ENCODE assay signal across 19 cellular contexts in the genomic region with DNA sequence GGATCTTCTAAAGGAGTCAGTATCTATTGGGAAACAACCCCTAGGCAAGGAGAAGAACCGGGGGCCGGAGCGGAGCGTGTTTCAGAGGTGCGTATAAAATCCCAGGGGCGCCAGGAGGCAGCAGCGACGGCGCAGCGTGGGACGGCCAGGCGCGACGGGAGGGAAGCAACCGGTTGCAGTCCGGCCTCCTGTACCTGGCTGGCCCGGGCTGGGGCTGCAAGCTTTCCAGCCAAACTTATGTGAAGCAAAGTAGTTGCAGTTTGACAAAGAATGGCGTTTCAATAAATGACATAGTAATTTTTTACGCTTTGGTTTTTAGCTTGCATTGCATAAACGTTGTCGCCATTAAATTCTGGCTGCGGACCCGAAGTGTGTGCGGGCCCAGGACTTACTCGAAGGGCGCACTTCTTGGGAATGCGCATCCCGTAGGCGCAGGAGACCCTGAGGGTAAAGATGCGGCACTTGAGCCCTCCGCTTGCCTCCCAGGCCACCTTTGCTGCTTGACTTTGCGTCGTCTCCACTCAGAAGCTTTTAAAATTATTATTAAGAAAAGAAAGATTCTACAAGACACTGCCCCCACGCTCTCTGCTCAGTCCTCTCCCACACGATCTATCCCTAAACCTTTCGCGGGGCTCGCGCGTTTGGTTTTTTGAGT. TPM values are rescaled to one million over a fixed set of nuclear protein-coding genes. Genes with fewer than 3 reads are reported as not detected.
DNase-seq lines count a peak whose midpoint lies in the region; ATAC-seq and TF ChIP-seq lines count a peak whose summit lies in the region.
"Had no signal": no experiment of that assay in that cellular context is flagged by ENCODE, and none has a peak within 500 bp of the region (broad histone marks: within the 10 kb centered on the region; RNA-seq: fewer than 3 reads in every experiment).

No MANE protein-coding gene starts in this region.

- peak overlapping the region; percentile 70 for H3K27ac Mint-ChIP-seq in T-helper 1 cell treated with Interleukin-12 subunit alpha and Interleukin-12 subunit beta and Interleukin-4 antibody, amounts not matched to agents 30 μg/mL and 1 μg/mL, for 36 hours
- H3K27ac Mint-ChIP-seq in GM23338, result no peak overlapping the region
- H3K27ac Mint-ChIP-seq: T-cell had no signal

- no CpG with 5 or more reads among the region's 40 CpGs for WGBS in neuronal stem cell (ENCODE audit: extremely low coverage in 2 of 2, insufficient read length in 2 of 2, insufficient replicate concordance in 1 of 2), 2 donors

- no peak overlapping the region for H4K8ac ChIP-seq in neuronal stem cell (ENCODE audit: low read depth, low read length)

- peaks cover 99% of the 10 kb centered on the region for H3K27me3 ChIP-seq in GM23338 (ENCODE audit: insufficient read depth)
- H3K27me3 ChIP-seq in neuronal stem cell (ENCODE audit: control insufficient read depth in 3 of 3, insufficient read depth in 3 of 3, low read depth in 1 of 3, low read length in 3 of 3), result peaks cover 73 to 99% (median 94%) of the 10 kb centered on the region in 3 experiments

- H2AK5ac ChIP-seq in neuronal stem cell (ENCODE audit: low read depth, low read length), result peak overlapping the region; percentile 25

- H2BK5ac ChIP-seq in neuronal stem cell (ENCODE audit: low read length), result no peak overlapping the region

- no peak overlapping the region for H3K14ac ChIP-seq in neuronal stem cell (ENCODE audit: low read length)

- no peaks in the 10 kb centered on the region for H3K36me3 ChIP-seq in GM23338 (ENCODE audit: insufficient read depth)
- no peaks in the 10 kb centered on the region for H3K36me3 ChIP-seq in neuronal stem cell (replicated peaks in 1 of 2; ENCODE audit: control insufficient read depth in 2 of 2, insufficient read depth in 2 of 2, low read length in 2 of 2)
- H3K36me3 ChIP-seq: neutrophil had no signal

- H2BK12ac ChIP-seq in neuronal stem cell (ENCODE audit: low read length), result no peak overlapping the region

- H2AFZ ChIP-seq in GM23338 (peak overlapping the region; percentile 95), neuronal stem cell (ENCODE audit: low read length) (no peak overlapping the region)

- peak overlapping the region; percentile 57 for H3K4me3 ChIP-seq in GM23338
- H3K4me3 ChIP-seq in coronary artery, result peak overlapping the region; percentile 69
- H3K4me3 ChIP-seq in neuronal stem cell (ENCODE audit: low read length in 2 of 2), result no peak overlapping the region
- H3K4me3 ChIP-seq: lung had no signal

- no peak overlapping the region for H3K9ac ChIP-seq in neuronal stem cell (ENCODE audit: low read depth, low read length, poor library complexity)

- H3K4me1 Mint-ChIP-seq in T-helper 1 cell treated with Interleukin-12 subunit alpha and Interleukin-12 subunit beta and Interleukin-4 antibody, amounts not matched to agents 30 μg/mL and 1 μg/mL, for 36 hours (ENCODE audit: low read depth), result peaks cover 16% of the 10 kb centered on the region
- peaks cover 44% of the 10 kb centered on the region for H3K4me1 Mint-ChIP-seq in GM23338

- H3K9me3 Mint-ChIP-seq in T-helper 1 cell treated with Interleukin-12 subunit alpha and Interleukin-12 subunit beta and Interleukin-4 antibody, amounts not matched to agents 30 μg/mL and 1 μg/mL, for 36 hours, result no peaks in the 10 kb centered on the region
- peaks cover 5% of the 10 kb centered on the region; the same call in 1 of the 3 replicates for H3K9me3 Mint-ChIP-seq in GM23338
- H3K9me3 Mint-ChIP-seq: central memory CD8-positive, alpha-beta T cell; T-cell had no signal

- H3K36me3 Mint-ChIP-seq in T-helper 1 cell treated with Interleukin-12 subunit alpha and Interleukin-12 subunit beta and Interleukin-4 antibody, amounts not matched to agents 30 μg/mL and 1 μg/mL, for 36 hours (ENCODE audit: low read depth), result peaks cover 3% of the 10 kb centered on the region
- H3K36me3 Mint-ChIP-seq in GM23338 (ENCODE audit: low read depth), result no peaks in the 10 kb centered on the region

- H3K4me3 Mint-ChIP-seq in T-helper 1 cell treated with Interleukin-12 subunit alpha and Interleukin-12 subunit beta and Interleukin-4 antibody, amounts not matched to agents 30 μg/mL and 1 μg/mL, for 36 hours, result no peak overlapping the region
- peak overlapping the region; percentile 71 for H3K4me3 Mint-ChIP-seq in GM23338
- H3K4me3 Mint-ChIP-seq: central memory CD8-positive, alpha-beta T cell had no signal

- H3K4me1 ChIP-seq in GM23338 (ENCODE audit: insufficient read depth) (peaks cover 61% of the 10 kb centered on the region), neuronal stem cell (ENCODE audit: control insufficient read depth in 2 of 2, insufficient read depth in 1 of 2, low read depth in 1 of 2, low read length in 2 of 2) (peaks cover 0 to 6% of the 10 kb centered on the region in 2 donors)

- H2BK15ac ChIP-seq in neuronal stem cell (ENCODE audit: low read length), result no peak overlapping the region

- H4K91ac ChIP-seq in neuronal stem cell (ENCODE audit: low read depth, low read length, poor library complexity), result no peak overlapping the region

- H3K9me2 ChIP-seq in GM23338 (ENCODE audit: insufficient read depth), result no peaks in the 10 kb centered on the region

- H3K27me3 Mint-ChIP-seq in T-helper 1 cell treated with Interleukin-12 subunit alpha and Interleukin-12 subunit beta and Interleukin-4 antibody, amounts not matched to agents 30 μg/mL and 1 μg/mL, for 36 hours (ENCODE audit: low read depth), result peaks cover 84% of the 10 kb centered on the region
- peaks cover 95% of the 10 kb centered on the region for H3K27me3 Mint-ChIP-seq in GM23338 (ENCODE audit: insufficient read depth, low read depth, poor library complexity)

- H2BK120ac ChIP-seq in neuronal stem cell (ENCODE audit: low read depth, low read length), result no peak overlapping the region

- DNase-seq in T-helper 1 cell (no peak), GM23338 (ENCODE audit: low spot score) (peak; percentile 63), coronary artery (ENCODE audit: low spot score) (no peak), neuronal stem cell (ENCODE audit: low spot score) (no peak), NCI-H1694 (lab: John Stamatoyannopoulos, UW) (no peak)
- DNase-seq: ACHN, activated gamma-delta T cell, hypothalamus, NCI-H1105, NCI-H510A treated with DMSO at 0.1 percent for 48 hours, T-cell had no signal

- no peak overlapping the region for H3K18ac ChIP-seq in neuronal stem cell (ENCODE audit: low read length)

- no peak for TF ChIP-seq CTCF in GM23338 (conservative IDR thresholded peaks at IDR 0.05; ENCODE audit: low read depth in 2 of 2)
- TF ChIP-seq CTCF in coronary artery (IDR thresholded peaks at IDR 0.05), result no peak

- H3K4me2 ChIP-seq in GM23338, result peak overlapping the region; percentile 88
- no peak overlapping the region for H3K4me2 ChIP-seq in neuronal stem cell (ENCODE audit: insufficient read depth, low read length, poor library complexity, severe bottlenecking)

- no peak overlapping the region for H3K4ac ChIP-seq in neuronal stem cell (ENCODE audit: low read length)

- peaks cover 2 to 4% of the 10 kb centered on the region in 2 donors for H3K9me3 ChIP-seq in neuronal stem cell (replicated peaks in 1 of 2; ENCODE audit: control insufficient read depth in 2 of 2, insufficient read depth in 1 of 2, low read depth in 1 of 2, low read length in 2 of 2)
- H3K9me3 ChIP-seq: neutrophil had no signal

- no peaks in the 10 kb centered on the region for H3K79me2 ChIP-seq in GM23338 (replicated peaks; ENCODE audit: insufficient read depth)

- no peak overlapping the region for H3K23ac ChIP-seq in neuronal stem cell (ENCODE audit: low read depth, low read length, poor library complexity)

- peaks cover 29% of the 10 kb centered on the region for H4K20me1 ChIP-seq in GM23338 (replicated peaks; ENCODE audit: insufficient read depth)

- H3K27ac ChIP-seq in GM23338 (ENCODE audit: low read depth), result no peak overlapping the region
- no peak overlapping the region for H3K27ac ChIP-seq in coronary artery
- no peak overlapping the region for H3K27ac ChIP-seq in neuronal stem cell (replicated peaks; ENCODE audit: low read length)
- H3K27ac ChIP-seq: epithelial cell of prostate, neutrophil had no signal

- H3F3A ChIP-seq in GM23338 (replicated peaks; ENCODE audit: low read depth), result peaks cover 18% of the 10 kb centered on the region

- peak; percentile 3; the same call in 2 of the 3 replicates for ATAC-seq in GM23338
- ATAC-seq in GM18873 (IDR thresholded peaks at IDR 0.05; ENCODE audit: low FRiP score, unreplicated experiment), result no peak
- no peak for ATAC-seq in GM19328 (IDR thresholded peaks at IDR 0.05; ENCODE audit: unreplicated experiment)
- ATAC-seq: T-cell had no signal

- no peaks in the 10 kb centered on the region for H3K79me1 ChIP-seq in neuronal stem cell (ENCODE audit: low read depth, low read length)

TF ChIP-seq in GM23338, 12 proteins besides CTCF, POLR2A, EP300 and RAD21:
- TF ChIP-seq STAT1 (IDR thresholded peaks at IDR 0.05; ENCODE audit: unreplicated experiment), result no peak
- TF ChIP-seq ZNF331 (CRISPR knock-in tag; IDR thresholded peaks at IDR 0.05; ENCODE audit: low read depth), result no peak
- peak; percentile 77 for TF ChIP-seq EZH2phosphoT487 (IDR thresholded peaks at IDR 0.05; ENCODE audit: unreplicated experiment)
- peak; percentile 58 for TF ChIP-seq EZH2 (IDR thresholded peaks at IDR 0.05; ENCODE audit: low read depth, unreplicated experiment)
- no peak for TF ChIP-seq CREB1 (CRISPR knock-in tag; IDR thresholded peaks at IDR 0.05; ENCODE audit: low read depth)

RNA-seq across cellular contexts. Expression of a gene that starts 1.5 kb away (rescaled TPM):
- total RNA-seq in GM23338 (2014; rRNA removed; shearing (Covaris generic)), result 0.16 and 0.21 TPM in 2 replicates
- polyA plus RNA-seq in GM23338 (2016; fragmentation: Nextera tagmentation; extraction: Ambion mirVana), result not detected in 2 replicates
- polyA plus RNA-seq in neuronal stem cell (2013, experiment 1 of 2), result not detected
- not detected for polyA plus RNA-seq in neuronal stem cell (2013, experiment 2 of 2)
- total RNA-seq: skeletal muscle tissue, T-cell had no signal

Comparison
In these comparisons a context has a peak if more than half of its experiments do, and no peak if none do; other contexts are left out.
1. H3K4me3 ChIP-seq: peak in GM23338 (single experiment) and coronary artery (single experiment); none in neuronal stem cell (0 of 2).